ENCODE assay signal across 27 cellular contexts in the genomic region with DNA sequence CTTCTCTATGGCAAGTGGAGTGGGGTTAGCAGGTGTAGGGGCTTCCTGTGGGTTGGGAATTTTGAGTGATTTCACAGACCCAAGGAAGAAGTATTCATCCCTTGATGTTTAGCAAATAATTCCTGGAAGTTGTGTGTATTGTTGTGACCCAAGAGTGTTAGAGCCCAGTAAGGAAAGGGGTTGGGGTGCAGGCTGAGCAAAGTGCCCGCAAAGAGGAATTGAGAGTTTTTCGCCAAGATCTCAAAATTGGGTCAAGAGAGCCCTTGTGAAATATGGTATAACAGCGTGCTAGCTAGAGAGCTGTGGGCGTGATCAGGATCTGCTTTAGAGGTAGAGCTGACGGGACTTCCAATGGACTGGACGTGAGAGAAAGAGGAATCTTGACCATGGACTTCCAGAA.
"Had no signal": no experiment of that assay in that cellular context is flagged by ENCODE, and none has a peak within 500 bp of the region (broad histone marks: within the 10 kb centered on the region; RNA-seq: fewer than 3 reads in every experiment).

No MANE protein-coding gene starts in this region.

- H3K4me3 ChIP-seq: adrenal gland, body of pancreas, colonic mucosa, esophagus squamous epithelium, right atrium auricular region, stomach, suprapubic skin, tibial artery had no signal

- H3K36me3 ChIP-seq: adrenal gland, colonic mucosa, esophagus squamous epithelium, right atrium auricular region, stomach, suprapubic skin, tibial artery had no signal

- H3K27ac Mint-ChIP-seq: activated CD4-positive, alpha-beta T cell treated with anti-CD3 and anti-CD28 coated beads for 36 hours; activated CD8-positive, alpha-beta memory T cell treated with anti-CD3 and anti-CD28 coated beads, Interleukin-2, amount 10 ng/mL, durations not matched to agents 7 days and 5 days; activated CD8-positive, alpha-beta T cell treated with anti-CD3 and anti-CD28 coated beads, Interleukin-2, amount 10 ng/mL, durations not matched to agents 7 days and 5 days; activated naive CD8-positive, alpha-beta T cell; natural killer cell; T-helper 2 cell treated with Interferon-gamma antibody and Interleukin-4, amounts not matched to agents 5 μg/mL and 100 μg/mL, for 36 hours had no signal

- H3K4me3 Mint-ChIP-seq: activated CD4-positive, alpha-beta T cell treated with anti-CD3 and anti-CD28 coated beads for 36 hours; activated CD8-positive, alpha-beta memory T cell treated with anti-CD3 and anti-CD28 coated beads, Interleukin-2, amount 10 ng/mL, durations not matched to agents 7 days and 5 days; activated CD8-positive, alpha-beta T cell treated with anti-CD3 and anti-CD28 coated beads, Interleukin-2, amount 10 ng/mL, durations not matched to agents 7 days and 5 days; activated naive CD8-positive, alpha-beta T cell; natural killer cell; stimulated activated naive B cell treated with anti-CD40 and anti-IgM and Interleukin-4, amounts not matched to agents 10 μg/mL and 1 μg/mL and 100 μg/mL, for 72 hours; T-helper 2 cell treated with Interferon-gamma antibody and Interleukin-4, amounts not matched to agents 5 μg/mL and 100 μg/mL, for 36 hours had no signal

- H3K4me1 ChIP-seq: adrenal gland, body of pancreas, colonic mucosa, esophagus squamous epithelium, right atrium auricular region, stomach had no signal

- H3K9me3 Mint-ChIP-seq: natural killer cell; stimulated activated naive B cell treated with anti-CD40 and anti-IgM and Interleukin-4, amounts not matched to agents 10 μg/mL and 1 μg/mL and 100 μg/mL, for 72 hours; T-helper 2 cell treated with Interferon-gamma antibody and Interleukin-4, amounts not matched to agents 5 μg/mL and 100 μg/mL, for 36 hours had no signal

- H3K27me3 ChIP-seq: adrenal gland, body of pancreas, colonic mucosa, right atrium auricular region, tibial artery had no signal

- ATAC-seq: activated CD4-positive, alpha-beta T cell treated with anti-CD3 and anti-CD28 coated beads for 36 hours; activated CD8-positive, alpha-beta memory T cell treated with anti-CD3 and anti-CD28 coated beads, Interleukin-2, amount 10 ng/mL, durations not matched to agents 7 days and 5 days; activated CD8-positive, alpha-beta T cell treated with anti-CD3 and anti-CD28 coated beads, Interleukin-2, amount 10 ng/mL, durations not matched to agents 7 days and 5 days; body of pancreas; left lobe of liver; natural killer cell; stimulated activated naive B cell treated with anti-CD40 and anti-IgM and Interleukin-4, amounts not matched to agents 10 μg/mL and 1 μg/mL and 100 μg/mL, for 72 hours had no signal

- H3K4me1 Mint-ChIP-seq: activated CD8-positive, alpha-beta memory T cell treated with anti-CD3 and anti-CD28 coated beads, Interleukin-2, amount 10 ng/mL, durations not matched to agents 7 days and 5 days; natural killer cell; stimulated activated naive B cell treated with anti-CD40 and anti-IgM and Interleukin-4, amounts not matched to agents 10 μg/mL and 1 μg/mL and 100 μg/mL, for 72 hours had no signal

- H3K36me3 Mint-ChIP-seq: activated CD8-positive, alpha-beta memory T cell treated with anti-CD3 and anti-CD28 coated beads, Interleukin-2, amount 10 ng/mL, durations not matched to agents 7 days and 5 days; activated naive CD8-positive, alpha-beta T cell; natural killer cell; stimulated activated naive B cell treated with anti-CD40 and anti-IgM and Interleukin-4, amounts not matched to agents 10 μg/mL and 1 μg/mL and 100 μg/mL, for 72 hours had no signal

- H3K27ac ChIP-seq: adrenal gland, body of pancreas, colonic mucosa, epithelial cell of prostate, esophagus squamous epithelium, right atrium auricular region, stomach, suprapubic skin, tibial artery had no signal

- DNase-seq: activated CD4-positive, alpha-beta T cell treated with anti-CD3 and anti-CD28 coated beads for 36 hours; activated CD4-positive, CD25-positive, alpha-beta regulatory T cell; activated CD8-positive, alpha-beta memory T cell treated with anti-CD3 and anti-CD28 coated beads, Interleukin-2, amount 10 ng/mL, durations not matched to agents 7 days and 5 days; activated CD8-positive, alpha-beta T cell treated with anti-CD3 and anti-CD28 coated beads, Interleukin-2, amount 10 ng/mL, durations not matched to agents 7 days and 5 days; activated effector memory CD4-positive, alpha-beta T cell treated with Interleukin-2 at 50 U/mL for 16 hours; activated naive CD4-positive, alpha-beta T cell treated with Interleukin-2 at 50 U/mL for 16 hours; adrenal gland; aorta; body of pancreas; colonic mucosa; effector CD8-positive, alpha-beta T cell; esophagus squamous epithelium; foreskin melanocyte; kidney glomerular epithelial cell; midbrain; natural killer cell; stimulated activated CD4-positive, alpha-beta T cell treated with anti-CD3 and anti-CD28 coated beads, Interleukin-15, amount 100 ng/mL, for 24 hours; stimulated activated CD4-positive, alpha-beta T cell treated with anti-CD3 and anti-CD28 coated beads, Interleukin-2, amount 100 ng/mL, for 24 hours; stimulated activated naive B cell treated with anti-CD40 and anti-IgM and Interleukin-4, amounts not matched to agents 10 μg/mL and 1 μg/mL and 100 μg/mL, for 72 hours; stomach; tibial artery had no signal

- H3K9me3 ChIP-seq: adrenal gland, body of pancreas, colonic mucosa, right atrium auricular region, stomach, suprapubic skin, tibial artery had no signal
